ENCODE assay signal across 25 cellular contexts in genomic region chr13:51373451-51373850, GRCh38. TPM values are rescaled to one million over a fixed set of nuclear protein-coding genes. Genes with fewer than 3 reads are reported as not detected.
"Had no signal": no experiment of that assay in that cellular context is flagged by ENCODE, and none has a peak within 500 bp of the region (broad histone marks: within the 10 kb centered on the region; RNA-seq: fewer than 3 reads in every experiment).

No MANE protein-coding gene starts in this region.

- ATAC-seq: K562 had no signal

- H3K4me3 Mint-ChIP-seq: IgD-negative memory B cell had no signal

- H3K4me2 ChIP-seq: KMS-11, SK-N-SH had no signal

- H3K9me3 Mint-ChIP-seq: IgD-negative memory B cell had no signal

- H3K9me3 ChIP-seq: SK-N-SH had no signal

- H3K9ac ChIP-seq: KMS-11, SK-N-SH had no signal

- DNase-seq: MV-4-11, NCI-H1048, NCI-H1105, NCI-H1417, NCI-H1436 treated with DMSO at 0.1 percent for 48 hours, NCI-H1694, NCI-H187 treated with DMSO at 0.1 percent for 48 hours, NCI-H2029 treated with DMSO at 0.1 percent for 48 hours, NCI-H2171 treated with DMSO at 0.1 percent for 48 hours, NCI-H345, NCI-H446 treated with DMSO at 0.1 percent for 48 hours, NCI-H510A treated with DMSO at 0.1 percent for 48 hours, NCI-H526, Right ventricle myocardium superior, RPMI8226, SIG-M5, SK-N-SH, SW 1271 had no signal

- H3K4me1 Mint-ChIP-seq: IgD-negative memory B cell had no signal

- H3K27ac ChIP-seq: KMS-11 had no signal

- H3K4me3 ChIP-seq: K562 had no signal

- H3K27me3 Mint-ChIP-seq: IgD-negative memory B cell had no signal

RNA-seq across cellular contexts. Expression of gene SERPINE3, which starts 34.0 kb away (rescaled TPM):
- total RNA-seq: HT1080, K562, LHCN-M2, MCF 10A, Right ventricle myocardium superior, SK-MEL-5 had no signal
- polyA plus RNA-seq: IgD-negative memory B cell, K562, SK-N-SH had no signal
